ENCODE assay signal across 8 cellular contexts in the genomic region with DNA sequence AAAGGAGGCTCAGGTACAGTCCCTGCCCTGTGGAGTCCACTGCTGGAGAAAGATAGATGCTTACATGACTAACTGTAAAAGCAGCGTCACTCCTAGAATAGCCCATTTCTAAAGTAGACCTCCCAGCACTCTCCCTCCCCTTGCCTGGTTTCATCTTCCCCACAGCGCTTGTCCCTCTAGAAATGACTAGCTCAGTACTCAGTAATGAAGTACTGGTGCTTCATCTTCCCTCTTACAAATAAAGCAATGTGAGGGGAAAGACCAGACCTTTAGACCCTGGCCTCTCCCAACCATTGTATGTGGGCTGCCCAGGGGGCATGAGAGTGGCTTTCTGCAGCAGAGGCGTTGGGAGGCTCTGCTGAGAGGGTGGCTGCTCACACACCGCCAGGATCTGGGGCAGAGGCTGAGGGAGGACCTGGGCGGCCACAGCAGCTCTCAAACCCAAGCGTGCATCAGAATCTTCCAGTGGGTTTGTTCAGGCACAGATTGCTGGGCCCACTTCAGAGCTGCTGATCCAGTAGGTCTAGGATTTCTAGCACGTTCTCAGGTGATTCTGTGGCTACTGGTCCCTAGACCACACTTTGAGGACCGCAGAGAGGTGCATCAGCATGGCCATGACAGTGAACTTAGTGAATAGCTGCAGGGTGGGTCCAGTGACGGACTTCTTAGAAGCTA.
DNase-seq lines count a peak whose midpoint lies in the region; ATAC-seq and TF ChIP-seq lines count a peak whose summit lies in the region.

No MANE protein-coding gene starts in this region.

- no peak overlapping the region for H2BK5ac ChIP-seq in IMR-90 (ENCODE audit: low read depth, low read length, poor library complexity, severe bottlenecking)

- peak overlapping the region; percentile 39 for H3K4me2 ChIP-seq in IMR-90 (ENCODE audit: low read depth, low read length)

- no peaks in the 10 kb centered on the region for H4K20me1 ChIP-seq in IMR-90 (ENCODE audit: insufficient read depth, low read length)

- H3K27ac ChIP-seq in IMR-90 (ENCODE audit: insufficient read depth, low read length) (peak overlapping the region; percentile 24; the same call in 1 of the 2 replicates), right cardiac atrium (ENCODE audit: low read length) (no peak overlapping the region)

- TF ChIP-seq CTCF in IMR-90 (conservative IDR thresholded peaks at IDR 0.05; ENCODE audit: low read depth, low read length), result no peak

- peak overlapping the region in 1 of 2 experiments; percentile 11; a peak in 2 of 4 replicates for H4K8ac ChIP-seq in IMR-90 (ENCODE audit: low read depth in 2 of 2, low read length in 2 of 2)

- H3K4me3 ChIP-seq in IMR-90 (ENCODE audit: insufficient read depth, low read depth, low read length) (no peak overlapping the region), right cardiac atrium (ENCODE audit: low read length) (no peak overlapping the region)

- H3K4ac ChIP-seq in IMR-90 (ENCODE audit: low read depth, low read length), result peak overlapping the region; percentile 61

- H2AK9ac ChIP-seq in IMR-90 (replicated peaks; ENCODE audit: low read depth, low read length, poor library complexity), result no peak overlapping the region

- no peak overlapping the region for H2AFZ ChIP-seq in IMR-90 (replicated peaks; ENCODE audit: low read length, poor library complexity)

- H2AK5ac ChIP-seq in IMR-90 (ENCODE audit: low read depth, low read length), result peak overlapping the region; percentile 18

- H3K27me3 ChIP-seq in IMR-90 (ENCODE audit: control insufficient read depth, insufficient read depth, low read length) (no peaks in the 10 kb centered on the region), right cardiac atrium (ENCODE audit: control insufficient read depth, insufficient read depth) (no peaks in the 10 kb centered on the region)

- H2BK120ac ChIP-seq in IMR-90 (ENCODE audit: low read depth, low read length), result peak overlapping the region; percentile 53

- in situ Hi-C loops in IMR-90 (cut with MboI; ENCODE audit: low sequenced_read_pairs), result no loop called here

- no peak overlapping the region for H3K9ac ChIP-seq in IMR-90 (ENCODE audit: low read depth, low read length)

- H4K5ac ChIP-seq in IMR-90 (ENCODE audit: low read depth, low read length), result peak overlapping the region; percentile 20

- H3K18ac ChIP-seq in IMR-90 (ENCODE audit: low read depth, low read length), result peak overlapping the region; percentile 31

- TF ChIP-seq POLR2A in IMR-90 (IDR thresholded peaks at IDR 0.05; ENCODE audit: low read depth, low read length), result no peak

- CTCF ChIA-PET in IMR-90 (lab: Yijun Ruan, JAX), result no interaction called here

- H3K9me3 ChIP-seq in IMR-90 (ENCODE audit: control insufficient read depth, insufficient read depth, low read length) (no peaks in the 10 kb centered on the region), right cardiac atrium (ENCODE audit: control insufficient read depth, low read length) (no peaks in the 10 kb centered on the region)

- H3K56ac ChIP-seq in IMR-90 (ENCODE audit: extremely low read depth, insufficient read depth, low read length), result no peak overlapping the region

- peaks cover 5 to 26% of the 10 kb centered on the region in 2 experiments; a peak in 3 of 4 replicates for H3K79me1 ChIP-seq in IMR-90 (ENCODE audit: low read depth in 1 of 2, low read length in 2 of 2)

- dilution Hi-C loops in IMR-90 (cut with HindIII; ENCODE audit: low sequenced_read_pairs, unreplicated experiment), result no loop called here

- intact Hi-C loops in IMR-90 (cut with micrococcal nuclease) (no loop called here), left colon (cut with DNase I, micrococcal nuclease) (no loop called here), right cardiac atrium (cut with DNase I) (no loop called here)

- no TSS peak for BruUV-seq in IMR-90 (replicated peaks; lab: Mats Ljungman, UMichigan)

- H3K9me1 ChIP-seq in IMR-90 (ENCODE audit: insufficient read depth, low read length), result peaks cover 16% of the 10 kb centered on the region

- TF ChIP-seq RAD21 in IMR-90 (IDR thresholded peaks at IDR 0.05; ENCODE audit: low read length), result no peak

- peaks cover 5% of the 10 kb centered on the region; the same call in 1 of the 2 replicates for H3K36me3 ChIP-seq in IMR-90 (ENCODE audit: control insufficient read depth, insufficient read depth, low read length)

- H3K4me1 ChIP-seq in IMR-90 (ENCODE audit: control insufficient read depth, insufficient read depth, low read length) (peaks cover 38% of the 10 kb centered on the region), right cardiac atrium (ENCODE audit: control insufficient read depth, insufficient read depth, low read length) (peaks cover 6% of the 10 kb centered on the region)

- POLR2A ChIA-PET in IMR-90 (lab: Charles Lee; ENCODE audit: unreplicated experiment), result no interaction called here

- H3K23ac ChIP-seq in IMR-90 (ENCODE audit: low read depth, low read length), result no peak overlapping the region

- peak; percentile 63 for DNase-seq in IMR-90
- DNase-seq in mucosa of gallbladder (ENCODE audit: low spot score), result peak; percentile 11
- no peak for DNase-seq in left colon
- DNase-seq in NCI-H1105 treated with DMSO at 0.1 percent for 48 hours (lab: John Stamatoyannopoulos, UW), result no peak
- DNase-seq in right cardiac atrium, result no peak
- DNase-seq in cortex of kidney (lab: John Stamatoyannopoulos, UW), result no peak

- 97% methylated on average over 6 of the region's 9 CpGs; no CpG with 5 or more reads in 1 of the 2 experiments for WGBS in IMR-90 (ENCODE audit: extremely low coverage in 2 of 2, insufficient read length in 1 of 2), 2 experiments
- 93% methylated on average over 9 of the region's 9 CpGs for WGBS in right cardiac atrium

- H4K91ac ChIP-seq in IMR-90 (ENCODE audit: insufficient read depth, low read depth, low read length), result peak overlapping the region; percentile 43

- peak; percentile 74 for ATAC-seq in GM18498 (IDR thresholded peaks at IDR 0.05; ENCODE audit: unreplicated experiment)
- ATAC-seq in GM21576 (IDR thresholded peaks at IDR 0.05; ENCODE audit: unreplicated experiment), result peak; percentile 78
- ATAC-seq in IMR-90 (ENCODE audit: low read depth), result peak; percentile 25; the same call in 1 of the 2 replicates
- ATAC-seq in left colon, result no peak
- ATAC-seq in right cardiac atrium, result no peak

- H2BK20ac ChIP-seq in IMR-90 (ENCODE audit: low read depth, low read length), result peak overlapping the region; percentile 35

- H3K14ac ChIP-seq in IMR-90 (replicated peaks; ENCODE audit: low read depth, low read length), result 0 out of 2 replicates have a peak overlapping the region, but pooled peaks have one; percentile 26

- H2BK15ac ChIP-seq in IMR-90 (ENCODE audit: low read depth, low read length), result peak overlapping the region; percentile 13; the same call in 1 of the 3 replicates

TF ChIP-seq in IMR-90, 13 proteins besides CTCF, POLR2A, EP300 and RAD21:
- TF ChIP-seq BHLHE40 (IDR thresholded peaks at IDR 0.05; ENCODE audit: low read depth, low read length) (no peak), FOS (IDR thresholded peaks at IDR 0.05; ENCODE audit: low read depth, low read length) (no peak), CHD1 (IDR thresholded peaks at IDR 0.05; ENCODE audit: low read depth, low read length) (no peak), MAFK (IDR thresholded peaks at IDR 0.05; ENCODE audit: low read depth, low read length) (no peak), SMC3 (IDR thresholded peaks at IDR 0.05; ENCODE audit: low read depth, low read length) (no peak), NFE2L2 (IDR thresholded peaks at IDR 0.05; ENCODE audit: low read depth, low read length) (no peak), RCOR1 (IDR thresholded peaks at IDR 0.05; ENCODE audit: insufficient replicate concordance, low read length) (no peak), MAZ (IDR thresholded peaks at IDR 0.05; ENCODE audit: borderline replicate concordance, low read depth, low read length) (no peak), CEBPB (IDR thresholded peaks at IDR 0.05; ENCODE audit: low read depth, low read length) (no peak), RFX5 (IDR thresholded peaks at IDR 0.05; ENCODE audit: low read depth, low read length) (no peak), MXI1 (IDR thresholded peaks at IDR 0.05; ENCODE audit: borderline replicate concordance, low read depth, low read length) (no peak)
- TF ChIP-seq, protein P1, sequence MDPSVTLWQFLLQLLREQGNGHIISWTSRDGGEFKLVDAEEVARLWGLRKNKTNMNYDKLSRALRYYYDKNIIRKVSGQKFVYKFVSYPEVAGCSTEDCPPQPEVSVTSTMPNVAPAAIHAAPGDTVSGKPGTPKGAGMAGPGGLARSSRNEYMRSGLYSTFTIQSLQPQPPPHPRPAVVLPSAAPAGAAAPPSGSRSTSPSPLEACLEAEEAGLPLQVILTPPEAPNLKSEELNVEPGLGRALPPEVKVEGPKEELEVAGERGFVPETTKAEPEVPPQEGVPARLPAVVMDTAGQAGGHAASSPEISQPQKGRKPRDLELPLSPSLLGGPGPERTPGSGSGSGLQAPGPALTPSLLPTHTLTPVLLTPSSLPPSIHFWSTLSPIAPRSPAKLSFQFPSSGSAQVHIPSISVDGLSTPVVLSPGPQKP (IDR thresholded peaks at IDR 0.05; ENCODE audit: borderline replicate concordance, low read depth, low read length), result no peak
- TF ChIP-seq, protein P2, sequence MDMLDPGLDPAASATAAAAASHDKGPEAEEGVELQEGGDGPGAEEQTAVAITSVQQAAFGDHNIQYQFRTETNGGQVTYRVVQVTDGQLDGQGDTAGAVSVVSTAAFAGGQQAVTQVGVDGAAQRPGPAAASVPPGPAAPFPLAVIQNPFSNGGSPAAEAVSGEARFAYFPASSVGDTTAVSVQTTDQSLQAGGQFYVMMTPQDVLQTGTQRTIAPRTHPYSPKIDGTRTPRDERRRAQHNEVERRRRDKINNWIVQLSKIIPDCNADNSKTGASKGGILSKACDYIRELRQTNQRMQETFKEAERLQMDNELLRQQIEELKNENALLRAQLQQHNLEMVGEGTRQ (IDR thresholded peaks at IDR 0.05; ENCODE audit: low read depth, low read length), result no peak

Comparison
In these comparisons a context has a peak if more than half of its experiments do, and no peak if none do; other contexts are left out.
1. ATAC-seq: peak in GM18498 (single experiment), GM21576 (single experiment) and IMR-90 (single experiment); none in left colon (single experiment) and right cardiac atrium (0 of 2).
2. DNase-seq: peak in IMR-90 (single experiment) and mucosa of gallbladder (single experiment); none in left colon (0 of 2), NCI-H1105 treated with DMSO at 0.1 percent for 48 hours (single experiment), right cardiac atrium (0 of 3) and cortex of kidney (single experiment).